In the genomic region with DNA sequence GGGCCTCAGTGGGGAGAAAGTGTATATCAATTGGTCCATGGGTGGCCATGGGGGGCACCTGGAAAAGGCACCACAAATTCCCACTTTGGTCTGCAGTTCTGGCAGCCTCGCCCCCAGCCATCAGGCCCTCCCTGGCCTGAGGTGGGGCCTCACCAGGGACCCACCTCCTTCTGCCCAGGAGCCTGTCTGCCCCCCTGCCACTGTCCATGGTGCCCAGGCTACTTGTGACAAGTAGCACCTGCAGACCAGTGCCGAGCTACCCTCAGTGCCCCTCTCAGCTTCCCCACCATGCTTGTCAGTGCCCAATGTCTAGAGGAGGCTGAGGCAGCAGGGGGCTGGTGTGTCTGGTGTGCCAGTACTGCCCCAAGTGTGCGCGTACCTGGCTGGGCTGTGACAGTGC, we compare ENCODE assay signal across 20 cellular contexts.
"Had no signal": no experiment of that assay in that cellular context is flagged by ENCODE, and none has a peak within 500 bp of the region (broad histone marks: within the 10 kb centered on the region; RNA-seq: fewer than 3 reads in every experiment).

No MANE protein-coding gene starts in this region.

- H3K4me1 ChIP-seq: esophagus squamous epithelium, gastrocnemius medialis, heart right ventricle had no signal

- DNase-seq: dermis blood vessel endothelial cell; dorsolateral prefrontal cortex; effector CD4-positive, alpha-beta T cell; effector memory CD4-positive, alpha-beta T cell; esophagus squamous epithelium; foreskin fibroblast; foreskin melanocyte; gastrocnemius medialis; glutamatergic neuron; head of caudate nucleus; heart right ventricle; hippocampal formation; left cardiac atrium; left lung; left ventricle myocardium superior; lower lobe of right lung; mesenchymal stem cell; mucosa of descending colon; naive B cell had no signal

- H3K27me3 ChIP-seq: left lung had no signal

- H3K4me3 ChIP-seq: coronary artery, dorsolateral prefrontal cortex, esophagus squamous epithelium, gastrocnemius medialis, heart right ventricle, left lung, lower lobe of right lung, mucosa of descending colon had no signal

- H3K27ac ChIP-seq: coronary artery, dorsolateral prefrontal cortex, esophagus squamous epithelium, gastrocnemius medialis, heart right ventricle, left lung, lower lobe of right lung had no signal

- ATAC-seq: gastrocnemius medialis, heart right ventricle, left cardiac atrium, left lung, left ventricle myocardium superior, mucosa of descending colon had no signal

- H3K9me3 ChIP-seq: gastrocnemius medialis, lower lobe of right lung had no signal

- H3K36me3 ChIP-seq: esophagus squamous epithelium, gastrocnemius medialis, heart right ventricle, left lung, lower lobe of right lung had no signal
